Comparison of ENCODE assay signal across 10 cellular contexts in genomic region chr19:35029737-35030256, GRCh38. TPM values are rescaled to one million over a fixed set of nuclear protein-coding genes. Genes with fewer than 3 reads are reported as not detected.
DNase-seq lines count a peak whose midpoint lies in the region; ATAC-seq, FAIRE-seq and TF ChIP-seq lines count a peak whose summit lies in the region.
"Had no signal": no experiment of that assay in that cellular context is flagged by ENCODE, and none has a peak within 500 bp of the region (broad histone marks: within the 10 kb centered on the region; RNA-seq: fewer than 3 reads in every experiment).

No MANE protein-coding gene starts in this region.

- TF ChIP-seq CTCF in astrocyte (IDR thresholded peaks at IDR 0.05; ENCODE audit: insufficient read depth, low read depth, low read length), result no peak
- no peak for TF ChIP-seq CTCF in HepG2 (CRISPR knock-in tag; IDR thresholded peaks at IDR 0.05)
- no peak for TF ChIP-seq CTCF in upper lobe of right lung (IDR thresholded peaks at IDR 0.05)

- H3K9ac ChIP-seq in astrocyte (ENCODE audit: low read length), result peak overlapping the region; percentile 58
- peak overlapping the region; percentile 65 for H3K9ac ChIP-seq in HepG2 (ENCODE audit: insufficient read depth, low read depth, low read length)

- peaks cover 11% of the 10 kb centered on the region for H3K4me1 Mint-ChIP-seq in activated T-cell treated with anti-CD3 and anti-CD28 coated beads, Interleukin-2, amount 50 U/mL, for 4 hours (ENCODE audit: low read depth)
- H3K4me1 Mint-ChIP-seq in astrocyte (ENCODE audit: low read depth, unreplicated experiment), result no peaks in the 10 kb centered on the region

- H2AFZ ChIP-seq in astrocyte (ENCODE audit: low read depth, low read length) (no peak overlapping the region), HepG2 (ENCODE audit: low read length) (no peak overlapping the region)

- TF ChIP-seq EP300 in HepG2 (IDR thresholded peaks at IDR 0.05; ENCODE audit: low read depth in 2 of 2, low read length in 2 of 2), result no peak
- no peak for TF ChIP-seq EP300 in HepG2 (CRISPR knock-in tag; IDR thresholded peaks at IDR 0.05; ENCODE audit: borderline replicate concordance)

- H3K79me2 ChIP-seq in astrocyte (ENCODE audit: insufficient read depth, low read length) (no peaks in the 10 kb centered on the region), HepG2 (ENCODE audit: insufficient read depth, low read length) (no peaks in the 10 kb centered on the region)

- H3K4me3 ChIP-seq in astrocyte (ENCODE audit: insufficient read depth, low read depth, low read length) (peak overlapping the region; percentile 37), HepG2 (replicated peaks in 1 of 3; ENCODE audit: insufficient read depth in 1 of 3, low read depth in 2 of 3, low read length in 3 of 3) (peak overlapping the region; percentile 55 to 77 (median 68); a peak in 5 of 6 replicates), upper lobe of right lung (peak overlapping the region; percentile 37)

- H3K36me3 Mint-ChIP-seq in activated T-cell treated with anti-CD3 and anti-CD28 coated beads, Interleukin-2, amount 50 U/mL, for 4 hours (ENCODE audit: insufficient read depth), result peaks cover 4% of the 10 kb centered on the region
- H3K36me3 Mint-ChIP-seq in astrocyte (ENCODE audit: low read depth, unreplicated experiment), result peaks cover 19% of the 10 kb centered on the region

- no peak for DNase-seq in activated T-cell treated with anti-CD3 and anti-CD28 coated beads, Interleukin-2, amount 50 U/mL, for 4 hours
- DNase-seq in activated T-cell treated with anti-CD3 and anti-CD28 coated beads, Interleukin-2, amount 50 U/mL, for 1 hour, result no peak
- no peak for DNase-seq in astrocyte (ENCODE audit: low read depth)
- no peak for DNase-seq in HepG2 (ENCODE audit: low spot score)
- DNase-seq in upper lobe of right lung, result no peak
- no peak for DNase-seq in NOMO-1 treated with dmso at 0.1 percent for 144 hours (lab: John Stamatoyannopoulos, UW; ENCODE audit: unreplicated experiment)
- no peak for DNase-seq in effector CD8-positive, alpha-beta T cell (lab: John Stamatoyannopoulos, UW)

- H3K27me3 ChIP-seq in astrocyte (ENCODE audit: insufficient read depth, low read length) (peaks cover 2% of the 10 kb centered on the region), HepG2 (ENCODE audit: control insufficient read depth in 1 of 2, insufficient read depth in 2 of 2, low read length in 2 of 2) (peaks cover 0 to 4% of the 10 kb centered on the region in 2 experiments; a peak in 1 of 5 replicates), upper lobe of right lung (no peaks in the 10 kb centered on the region)

- CTCF ChIA-PET in HepG2 (lab: Yijun Ruan, JAX; ENCODE audit: low intra/inter-chr PET ratio, low total read pairs), result interaction anchor here (0.9 kb wide), 1 partner anchor 57 kb away, joined by 3 read pairs; no protein-coding TSS in a partner anchor

- intact Hi-C loops in HepG2 (cut with micrococcal nuclease; ENCODE audit: unreplicated experiment), result no loop called here
- intact Hi-C loops in upper lobe of right lung (cut with DNase I), result no loop called here

- H3K4me2 ChIP-seq in astrocyte (ENCODE audit: low read length) (peak overlapping the region; percentile 95), HepG2 (ENCODE audit: low read depth, low read length) (peak overlapping the region; percentile 93)

- TF ChIP-seq RAD21 in HepG2 (CRISPR knock-in tag; IDR thresholded peaks at IDR 0.05), result no peak

- POLR2A ChIA-PET in HepG2 (lab: Yijun Ruan, JAX), result interaction anchor here (0.7 kb wide), 1 partner anchor 103 kb away, joined by 3 read pairs; the partner anchor contains the start of gene ZNF30

- no peak overlapping the region for H3K27ac Mint-ChIP-seq in astrocyte (ENCODE audit: unreplicated experiment)

- no TSS peak for BruUV-seq in HepG2 (replicated peaks; lab: Mats Ljungman, UMichigan)

- H3K27ac ChIP-seq in astrocyte (ENCODE audit: low read depth, low read length), result no peak overlapping the region
- H3K27ac ChIP-seq in HepG2 (ENCODE audit: extremely low read length, insufficient read depth, low read length), result no peak overlapping the region
- no peak overlapping the region for H3K27ac ChIP-seq in upper lobe of right lung

- H3K27me3 Mint-ChIP-seq in activated T-cell treated with anti-CD3 and anti-CD28 coated beads, Interleukin-2, amount 50 U/mL, for 4 hours (ENCODE audit: low read depth), result peaks cover 7% of the 10 kb centered on the region
- peaks cover 28% of the 10 kb centered on the region for H3K27me3 Mint-ChIP-seq in astrocyte (ENCODE audit: low read depth, unreplicated experiment)

- no peaks in the 10 kb centered on the region for H3K9me3 ChIP-seq in astrocyte (ENCODE audit: insufficient read depth, low read depth, low read length)
- no peaks in the 10 kb centered on the region for H3K9me3 ChIP-seq in HepG2 (ENCODE audit: low read length)
- no peaks in the 10 kb centered on the region for H3K9me3 ChIP-seq in upper lobe of right lung

- ATAC-seq in activated T-cell treated with anti-CD3 and anti-CD28 coated beads, Interleukin-2, amount 50 U/mL, for 4 hours, result peak; percentile 4 to 7
- ATAC-seq in HepG2 (peak; percentile 10), upper lobe of right lung (peak; percentile 1), GM21576 (IDR thresholded peaks at IDR 0.05; ENCODE audit: unreplicated experiment) (no peak)

- no peak for FAIRE-seq in astrocyte (lab: Jason Lieb, UNC)
- FAIRE-seq in HepG2 (lab: Jason Lieb, UNC), result no peak
- FAIRE-seq: G401.6 had no signal

- H3K4me1 ChIP-seq in astrocyte (ENCODE audit: insufficient read depth, low read length) (peaks cover 10% of the 10 kb centered on the region), HepG2 (ENCODE audit: insufficient read depth, low read length) (peaks cover 38% of the 10 kb centered on the region), upper lobe of right lung (peaks cover 6% of the 10 kb centered on the region)

- in situ Hi-C loops in HepG2 (cut with HindIII; ENCODE audit: extremely low pct_ligation_motif_present, low pct_unique_long_range_greater_than_20kb), result no loop called here

- TF ChIP-seq POLR2A in HepG2 (IDR thresholded peaks at IDR 0.05; ENCODE audit: insufficient read depth in 1 of 2, low read depth in 2 of 2, low read length in 2 of 2), result no peak

- no peak overlapping the region for H3K4me3 Mint-ChIP-seq in activated T-cell treated with anti-CD3 and anti-CD28 coated beads, Interleukin-2, amount 50 U/mL, for 4 hours
- peak overlapping the region; percentile 50 for H3K4me3 Mint-ChIP-seq in astrocyte (ENCODE audit: unreplicated experiment)

- H4K20me1 ChIP-seq in astrocyte (ENCODE audit: insufficient read depth, low read length) (peaks cover 38% of the 10 kb centered on the region), HepG2 (ENCODE audit: insufficient read depth, low read length) (no peaks in the 10 kb centered on the region)

- 13% methylated on average over 6 of the region's 11 CpGs for WGBS in HepG2 (ENCODE audit: low lambda C conversion rate)

- no peaks in the 10 kb centered on the region for H3K9me3 Mint-ChIP-seq in activated T-cell treated with anti-CD3 and anti-CD28 coated beads, Interleukin-2, amount 50 U/mL, for 4 hours
- peaks cover 4% of the 10 kb centered on the region for H3K9me3 Mint-ChIP-seq in astrocyte (ENCODE audit: unreplicated experiment)

- no peaks in the 10 kb centered on the region for H3K36me3 ChIP-seq in astrocyte (ENCODE audit: insufficient read depth, low read length)
- peaks cover 6 to 41% of the 10 kb centered on the region in 2 experiments for H3K36me3 ChIP-seq in HepG2 (replicated peaks in 1 of 2; ENCODE audit: control insufficient read depth in 1 of 2, insufficient read depth in 2 of 2, low read length in 2 of 2)
- H3K36me3 ChIP-seq in upper lobe of right lung, result peaks cover 32% of the 10 kb centered on the region

RNA-seq across cellular contexts. Expression of gene SCN1B, which starts 0.5 kb away (rescaled TPM):
- 1 to 10 TPM; 1.1 to 2.3 (median 1.2) TPM for total RNA-seq in activated T-cell treated with anti-CD3 and anti-CD28 coated beads, Interleukin-2, amount 50 U/mL, for 4 hours
- total RNA-seq in astrocyte, result 2.1 and 3.0 TPM in 2 replicates
- total RNA-seq in HepG2 (2016; rRNA removed; fragmentation: Illumina TruSeq; extraction: Trizol), result 1.5 and 2.7 TPM in 2 replicates
- 4.5 and 6.0 TPM in 2 replicates for total RNA-seq in HepG2 (2016; cell fraction: cytosol; rRNA removed; fragmentation: Illumina TruSeq; extraction: Trizol; ENCODE audit: low read depth)
- total RNA-seq in HepG2 (2016; cell fraction: insoluble cytoplasmic fraction; rRNA removed; fragmentation: Illumina TruSeq; extraction: Trizol), result 1.1 and 2.5 TPM in 2 replicates
- total RNA-seq in HepG2 (2016; cell fraction: membrane; rRNA removed; fragmentation: Illumina TruSeq; extraction: Trizol), result 6.4 and 8.1 TPM in 2 replicates
- total RNA-seq in HepG2 (2016; cell fraction: nucleus; rRNA removed; fragmentation: Illumina TruSeq; extraction: Trizol), result 1.5 and 2.0 TPM in 2 replicates
- 20.1 and 24.5 TPM in 2 replicates for polyA plus RNA-seq in HepG2 (2011; rRNA removed)
- 14.0 and 14.1 TPM in 2 replicates for polyA plus RNA-seq in HepG2 (2011; cell fraction: cytosol; rRNA removed)
- polyA plus RNA-seq in HepG2 (2011; cell fraction: nucleus; rRNA removed), result 42.7 and 48.8 TPM in 2 replicates
- polyA plus RNA-seq in HepG2 (2012), result 5.5 and 5.6 TPM in 2 replicates
- polyA plus RNA-seq in HepG2 (2016; cell fraction: cytosol; fragmentation: Illumina TruSeq; extraction: Trizol; ENCODE audit: low read depth), result 8.2 and 8.5 TPM in 2 replicates
- polyA plus RNA-seq in HepG2 (2016; cell fraction: insoluble cytoplasmic fraction; fragmentation: Illumina TruSeq; extraction: Trizol; ENCODE audit: low read depth), result 1.9 and 2.0 TPM in 2 replicates
- polyA plus RNA-seq in HepG2 (2016; cell fraction: membrane; fragmentation: Illumina TruSeq; extraction: Trizol; ENCODE audit: low read depth), result 8.0 and 8.2 TPM in 2 replicates
- polyA plus RNA-seq in HepG2 (2016; cell fraction: nucleus; fragmentation: Illumina TruSeq; extraction: Trizol; ENCODE audit: insufficient read depth, low read depth), result 6.6 and 6.8 TPM in 2 replicates
- polyA minus RNA-seq in HepG2 (2011; rRNA and poly(A)+ RNA removed; ENCODE audit: low replicate concordance), result 0.89 and 10.7 TPM in 2 replicates
- polyA minus RNA-seq in HepG2 (2011; cell fraction: cytosol; rRNA and poly(A)+ RNA removed), result 4.2 TPM in 2 replicates
- 10.8 and 11.2 TPM in 2 replicates for polyA minus RNA-seq in HepG2 (2011; cell fraction: nucleus; rRNA and poly(A)+ RNA removed)
- total RNA-seq in upper lobe of right lung, result 8.7 TPM

RNA-seq across cellular contexts. Expression of gene HPN, which starts 11.7 kb away (rescaled TPM):
- total RNA-seq in activated T-cell treated with anti-CD3 and anti-CD28 coated beads, Interleukin-2, amount 50 U/mL, for 4 hours, result under 1 TPM in 2 of 3 donors, not detected in 1; 0.26 to 0.38 TPM
- total RNA-seq in astrocyte (0.31 and 0.73 TPM in 2 replicates), HepG2 (2016; rRNA removed; fragmentation: Illumina TruSeq; extraction: Trizol) (23.9 and 46.7 TPM in 2 replicates), upper lobe of right lung (36.4 TPM)
- 42.7 and 50.6 TPM in 2 replicates for total RNA-seq in HepG2 (2016; cell fraction: cytosol; rRNA removed; fragmentation: Illumina TruSeq; extraction: Trizol; ENCODE audit: low read depth)
- 21.2 and 50.0 TPM in 2 replicates for total RNA-seq in HepG2 (2016; cell fraction: insoluble cytoplasmic fraction; rRNA removed; fragmentation: Illumina TruSeq; extraction: Trizol)
- 54.3 and 66.8 TPM in 2 replicates for total RNA-seq in HepG2 (2016; cell fraction: membrane; rRNA removed; fragmentation: Illumina TruSeq; extraction: Trizol)
- total RNA-seq in HepG2 (2016; cell fraction: nucleus; rRNA removed; fragmentation: Illumina TruSeq; extraction: Trizol), result 45.3 and 57.3 TPM in 2 replicates
- polyA plus RNA-seq in HepG2 (2011; rRNA removed), result 261 and 364 TPM in 2 replicates
- polyA plus RNA-seq in HepG2 (2011; cell fraction: cytosol; rRNA removed), result 287 and 379 TPM in 2 replicates
- 902 and 1,132 TPM in 2 replicates for polyA plus RNA-seq in HepG2 (2011; cell fraction: nucleus; rRNA removed)
- 157 and 225 TPM in 2 replicates for polyA plus RNA-seq in HepG2 (2012)
- polyA plus RNA-seq in HepG2 (2016; cell fraction: cytosol; fragmentation: Illumina TruSeq; extraction: Trizol; ENCODE audit: low read depth), result 63.0 and 76.1 TPM in 2 replicates
- 32.2 and 40.3 TPM in 2 replicates for polyA plus RNA-seq in HepG2 (2016; cell fraction: insoluble cytoplasmic fraction; fragmentation: Illumina TruSeq; extraction: Trizol; ENCODE audit: low read depth)
- polyA plus RNA-seq in HepG2 (2016; cell fraction: membrane; fragmentation: Illumina TruSeq; extraction: Trizol; ENCODE audit: low read depth), result 76.4 and 86.0 TPM in 2 replicates
- 121 and 129 TPM in 2 replicates for polyA plus RNA-seq in HepG2 (2016; cell fraction: nucleus; fragmentation: Illumina TruSeq; extraction: Trizol; ENCODE audit: insufficient read depth, low read depth)
- 189 TPM in 1 of 2 replicates, not detected in the other for polyA minus RNA-seq in HepG2 (2011; rRNA and poly(A)+ RNA removed; ENCODE audit: low replicate concordance)
- polyA minus RNA-seq in HepG2 (2011; cell fraction: cytosol; rRNA and poly(A)+ RNA removed), result 86.7 and 119 TPM in 2 replicates
- 78.7 and 86.0 TPM in 2 replicates for polyA minus RNA-seq in HepG2 (2011; cell fraction: nucleus; rRNA and poly(A)+ RNA removed)
- polyA plus RNA-seq: aorta had no signal

RNA-seq across cellular contexts. Expression of gene GRAMD1A, which starts 29.7 kb away (rescaled TPM):
- 100 to 1,000 TPM; 162 to 192 (median 170) TPM for total RNA-seq in activated T-cell treated with anti-CD3 and anti-CD28 coated beads, Interleukin-2, amount 50 U/mL, for 4 hours
- 64.6 and 67.4 TPM in 2 replicates for total RNA-seq in astrocyte
- 8.0 and 14.7 TPM in 2 replicates for total RNA-seq in HepG2 (2016; rRNA removed; fragmentation: Illumina TruSeq; extraction: Trizol)
- total RNA-seq in HepG2 (2016; cell fraction: cytosol; rRNA removed; fragmentation: Illumina TruSeq; extraction: Trizol; ENCODE audit: low read depth), result 23.3 and 25.4 TPM in 2 replicates
- total RNA-seq in HepG2 (2016; cell fraction: insoluble cytoplasmic fraction; rRNA removed; fragmentation: Illumina TruSeq; extraction: Trizol), result 7.2 and 15.9 TPM in 2 replicates
- total RNA-seq in HepG2 (2016; cell fraction: membrane; rRNA removed; fragmentation: Illumina TruSeq; extraction: Trizol), result 26.9 and 28.0 TPM in 2 replicates
- total RNA-seq in HepG2 (2016; cell fraction: nucleus; rRNA removed; fragmentation: Illumina TruSeq; extraction: Trizol), result 17.9 and 19.7 TPM in 2 replicates
- polyA plus RNA-seq in HepG2 (2011; rRNA removed), result 171 and 181 TPM in 2 replicates
- polyA plus RNA-seq in HepG2 (2011; cell fraction: cytosol; rRNA removed), result 68.5 and 120 TPM in 2 replicates
- polyA plus RNA-seq in HepG2 (2011; cell fraction: nucleus; rRNA removed), result 669 and 1,022 TPM in 2 replicates
- polyA plus RNA-seq in HepG2 (2012), result 68.6 and 85.6 TPM in 2 replicates
- 47.6 and 52.1 TPM in 2 replicates for polyA plus RNA-seq in HepG2 (2016; cell fraction: cytosol; fragmentation: Illumina TruSeq; extraction: Trizol; ENCODE audit: low read depth)
- 11.6 and 19.2 TPM in 2 replicates for polyA plus RNA-seq in HepG2 (2016; cell fraction: insoluble cytoplasmic fraction; fragmentation: Illumina TruSeq; extraction: Trizol; ENCODE audit: low read depth)
- 43.5 and 50.9 TPM in 2 replicates for polyA plus RNA-seq in HepG2 (2016; cell fraction: membrane; fragmentation: Illumina TruSeq; extraction: Trizol; ENCODE audit: low read depth)
- polyA plus RNA-seq in HepG2 (2016; cell fraction: nucleus; fragmentation: Illumina TruSeq; extraction: Trizol; ENCODE audit: insufficient read depth, low read depth), result 55.7 and 69.0 TPM in 2 replicates
- 32.3 and 120 TPM in 2 replicates for polyA minus RNA-seq in HepG2 (2011; rRNA and poly(A)+ RNA removed; ENCODE audit: low replicate concordance)
- polyA minus RNA-seq in HepG2 (2011; cell fraction: cytosol; rRNA and poly(A)+ RNA removed), result 59.4 and 66.8 TPM in 2 replicates
- 94.2 and 105 TPM in 2 replicates for polyA minus RNA-seq in HepG2 (2011; cell fraction: nucleus; rRNA and poly(A)+ RNA removed)
- 107 TPM for total RNA-seq in upper lobe of right lung

Comparison
In these comparisons a context has a peak if more than half of its experiments do, and no peak if none do; other contexts are left out.
1. RNA of gene HPN, which starts 11.7 kb away (total RNA-seq): 21.2 to 66.8 TPM in HepG2 and 36.4 TPM in upper lobe of right lung (single experiment); 0.31 to 0.73 TPM in astrocyte and 0.26 to 0.38 TPM in activated T-cell treated with anti-CD3 and anti-CD28 coated beads, Interleukin-2, amount 50 U/mL, for 4 hours; every median in the first group is over 10 times any median in the second.
2. Peak in every context shown above with its lines, with median percentiles within 50 percentile points of each other: H3K4me3 ChIP-seq.